In the genomic region with DNA sequence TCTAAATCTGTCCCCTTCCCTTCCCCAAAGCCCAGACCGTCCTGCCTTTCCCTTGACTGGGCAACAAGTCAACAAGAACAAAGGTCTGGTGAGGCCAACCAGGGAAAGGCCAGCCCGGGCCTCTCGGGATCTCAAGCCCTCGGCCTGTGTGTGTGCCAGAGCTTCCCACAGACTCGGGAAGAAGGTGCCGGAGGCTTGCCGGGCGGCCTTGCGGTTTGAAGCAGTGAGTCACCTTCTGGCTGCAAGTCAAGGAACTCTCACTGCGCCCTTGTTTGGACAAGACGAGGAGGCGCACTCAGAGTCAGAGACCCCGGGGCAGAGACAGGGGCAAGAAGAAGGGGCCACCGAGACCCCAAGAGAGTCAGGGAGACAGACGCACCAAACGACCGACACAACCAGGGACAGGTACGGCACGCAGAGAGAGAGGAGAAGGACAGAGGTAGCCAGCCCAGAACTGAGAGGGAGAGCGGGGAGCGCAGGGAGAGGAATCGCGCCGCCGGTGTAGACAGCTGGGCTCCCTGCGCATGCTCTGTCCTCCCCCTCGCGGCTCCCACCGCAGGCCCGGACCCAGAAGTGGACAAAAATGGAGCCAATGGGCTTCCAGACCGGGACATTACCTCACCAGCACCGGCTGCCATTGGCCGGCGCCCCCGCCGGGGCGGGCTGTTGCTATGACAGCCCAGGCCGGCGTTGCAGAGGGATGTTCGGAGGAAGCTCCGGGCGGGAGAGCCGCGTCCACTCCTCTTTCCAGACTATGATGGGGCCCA, we compare ENCODE assay signal across 8 cellular contexts.
DNase-seq lines count a peak whose midpoint lies in the region; ATAC-seq lines count a peak whose summit lies in the region.

No MANE protein-coding gene starts in this region.

- H3K36me3 Mint-ChIP-seq in IgD-negative memory B cell: no peaks in the 10 kb centered on the region

- peak overlapping the region in 2 of 3 donors; percentile 52 to 81 for H3K27ac Mint-ChIP-seq in IgD-negative memory B cell

- peaks cover 5 to 11% (median 8%) of the 10 kb centered on the region in 3 donors for H3K4me1 Mint-ChIP-seq in IgD-negative memory B cell

- ATAC-seq in GM21576 (IDR thresholded peaks at IDR 0.05; ENCODE audit: unreplicated experiment): peak; percentile 79

- peak overlapping the region; percentile 57 to 85 (median 78) for H3K4me3 Mint-ChIP-seq in IgD-negative memory B cell

- H3K27me3 Mint-ChIP-seq in IgD-negative memory B cell: peaks cover 51% of the 10 kb centered on the region

- no peak overlapping the region for H3K27ac ChIP-seq in epithelial cell of prostate

- DNase-seq in COR-L47 (lab: John Stamatoyannopoulos, UW) (peak; percentile 96), OCI-M2 (lab: John Stamatoyannopoulos, UW; ENCODE audit: unreplicated experiment) (peak; percentile 62), epithelial cell of prostate (ENCODE audit: low read depth, low spot score) (peak; percentile 93), midbrain (lab: John Stamatoyannopoulos, UW) (peak; percentile 99)
- peak; percentile 48 for DNase-seq in activated T-cell treated with anti-CD3 and anti-CD28 coated beads, Interleukin-2, amount 50 U/mL, for 1 hour
- DNase-seq in stimulated activated CD8-positive, alpha-beta memory T cell treated with anti-CD3 and anti-CD28 coated beads, Interleukin-15, amount 100 ng/mL, for 48 hours (ENCODE audit: low read depth in 2 of 2): peak; percentile 37 to 59

- H3K9me3 Mint-ChIP-seq in IgD-negative memory B cell: peaks cover 0 to 2% (median 0%) of the 10 kb centered on the region in 3 donors

Comparison
In these comparisons a context has a peak if more than half of its experiments do, and no peak if none do; other contexts are left out.
1. DNase-seq: peak in every context shown above with its lines; median percentile 99 in midbrain; 96 in COR-L47; 93 in epithelial cell of prostate; 62 in OCI-M2; 48 in activated T-cell treated with anti-CD3 and anti-CD28 coated beads, Interleukin-2, amount 50 U/mL, for 1 hour; 48 in stimulated activated CD8-positive, alpha-beta memory T cell treated with anti-CD3 and anti-CD28 coated beads, Interleukin-15, amount 100 ng/mL, for 48 hours.